Comparison of ENCODE assay signal across 8 cellular contexts in genomic region chr15:68875377-68876116, GRCh38.
DNase-seq lines count a peak whose midpoint lies in the region; ATAC-seq and TF ChIP-seq lines count a peak whose summit lies in the region.

No MANE protein-coding gene starts in this region.

- peak overlapping the region; percentile 56 for H3K4me3 ChIP-seq in AG04449 (ENCODE audit: low read depth, low read length)

- CTCF ChIA-PET in AG04449 (lab: Yijun Ruan, JAX), result interaction anchor here (0.6 to 5.7 kb wide), 74 partner anchors 8 to 627 kb away, joined by 3 to 94 read pairs (median 4); no protein-coding TSS in a partner anchor

- DNase-seq in AG04449 (ENCODE audit: low read depth, low spot score), result peak; percentile 56
- peak; percentile 22 for DNase-seq in GOT3 (lab: John Stamatoyannopoulos, UW)
- peak; percentile 74 for DNase-seq in NCI-H2227 treated with DMSO at 0.1 percent for 48 hours (lab: John Stamatoyannopoulos, UW)
- peak; percentile 80 to 96 (median 88) for DNase-seq in activated CD4-positive, CD25-positive, alpha-beta regulatory T cell (lab: John Stamatoyannopoulos, UW)
- DNase-seq in central memory CD4-positive, alpha-beta T cell, result peak; percentile 80
- DNase-seq in inferior parietal cortex (ENCODE audit: extremely low spot score), result peak; percentile 98
- peak; percentile 88 for DNase-seq in smooth muscle cell of the brain vasculature (ENCODE audit: low read depth, low spot score)

- no peak for ATAC-seq in HG03442 (IDR thresholded peaks at IDR 0.05; ENCODE audit: unreplicated experiment)

- peak; percentile 87 for TF ChIP-seq CTCF in AG04449 (IDR thresholded peaks at IDR 0.05; ENCODE audit: insufficient read depth, low read length, missing control alignments)

- POLR2A ChIA-PET in AG04449 (lab: Yijun Ruan, JAX), result interaction anchor here (0.7 to 1.0 kb wide), 2 partner anchors 92 to 290 kb away, joined by 5 read pairs; no protein-coding TSS in a partner anchor

Comparison
In these comparisons a context has a peak if more than half of its experiments do, and no peak if none do; other contexts are left out.
1. DNase-seq: peak in every context shown above with its lines; median percentile 98 in inferior parietal cortex; 88 in smooth muscle cell of the brain vasculature; 88 in activated CD4-positive, CD25-positive, alpha-beta regulatory T cell; 80 in central memory CD4-positive, alpha-beta T cell; 74 in NCI-H2227 treated with DMSO at 0.1 percent for 48 hours; 56 in AG04449; 22 in GOT3.